ENCODE assay signal across 8 cellular contexts in genomic region chr3:160565442-160566403, GRCh38. TPM values are rescaled to one million over a fixed set of nuclear protein-coding genes. Genes with fewer than 3 reads are reported as not detected.
DNase-seq lines count a peak whose midpoint lies in the region; ATAC-seq, FAIRE-seq and TF ChIP-seq lines count a peak whose summit lies in the region.

Gene KPNA4 (minus strand): TSS chr3:160565571. CDS start chr3:160565282, 289 bp downstream.

- H3K27me3 ChIP-seq in adrenal gland (no peaks in the 10 kb centered on the region), heart left ventricle (no peaks in the 10 kb centered on the region), upper lobe of left lung (no peaks in the 10 kb centered on the region)

- H3K9me3 ChIP-seq in adrenal gland (replicated peaks in 1 of 3) (no peaks in the 10 kb centered on the region), heart left ventricle (no peaks in the 10 kb centered on the region), upper lobe of left lung (no peaks in the 10 kb centered on the region)

- no peak for TF ChIP-seq EP300 in upper lobe of left lung (IDR thresholded peaks at IDR 0.05)

- TF ChIP-seq POLR2A in GM12892 (IDR thresholded peaks at IDR 0.05; ENCODE audit: low read depth, low read length) (peak; percentile 89), adrenal gland (IDR thresholded peaks at IDR 0.05) (peak; percentile 66 to 91), heart left ventricle (IDR thresholded peaks at IDR 0.05) (peak in 1 of 2 donors; percentile 76), upper lobe of left lung (IDR thresholded peaks at IDR 0.05) (peak in 3 of 4 donors; percentile 82 to 85 (median 83))

- intact Hi-C loops in adrenal gland (cut with DNase I) (no loop called here), heart left ventricle (cut with DNase I) (loop anchor here in 6 of 10 donors (1.0 to 10.0 kb wide), 4 partner anchors 166 to 192 kb away; partner anchors contain the start of genes PPM1L (in 5 of the 6), IFT80 (in 2 of the 6) and SMC4 (in 2 of the 6)), posterior cingulate gyrus (cut with DNase I) (loop anchor here (1.0 to 2.0 kb wide), 2 partner anchors 167 to 190 kb away; partner anchors contain the start of genes IFT80 and SMC4)

- peaks cover 22 to 43% of the 10 kb centered on the region in 2 donors for H3K4me1 ChIP-seq in adrenal gland (replicated peaks in 1 of 2)
- peaks cover 6 to 51% (median 42%) of the 10 kb centered on the region in 12 donors for H3K4me1 ChIP-seq in heart left ventricle
- peaks cover 37 to 53% (median 41%) of the 10 kb centered on the region in 4 donors for H3K4me1 ChIP-seq in upper lobe of left lung

- FAIRE-seq in GM12892 (lab: Jason Lieb, UNC): peak; percentile 98

- H3K4me3 ChIP-seq in adrenal gland (peak within 1 kb of the TSS in 3 of 4 donors; percentile 77 to 97 (median 96)), heart left ventricle (peak within 1 kb of the TSS; percentile 69 to 94 (median 85)), upper lobe of left lung (peak within 1 kb of the TSS; percentile 62 to 78 (median 76))

- peak; percentile 90 for DNase-seq in GM12892 (ENCODE audit: insufficient read length)
- peak; percentile 99 for DNase-seq in NCI-H146 (lab: John Stamatoyannopoulos, UW)
- DNase-seq in T-helper 1 cell: peak; percentile 92 to 97 (median 95)
- DNase-seq in adrenal gland: peak; percentile 98 to 99 (median 98)
- DNase-seq in heart left ventricle: peak; percentile 98 to 99 (median 98)
- peak; percentile 95 to 99 (median 96) for DNase-seq in posterior cingulate gyrus
- peak; percentile 97 to 99 for DNase-seq in upper lobe of left lung

- ATAC-seq in HG02852 (IDR thresholded peaks at IDR 0.05; ENCODE audit: unreplicated experiment) (peak; percentile 88), heart left ventricle (peak; percentile 97 to 98 (median 98)), upper lobe of left lung (ENCODE audit: low FRiP score in 2 of 2) (peak; percentile 98 to 99)

- whole genome bisulfite sequencing in adrenal gland, 4 donors: 0 to 1% (median 0%) methylated on average over 46 to 71 of the region's 71 CpGs
- 0 to 1% (median 0%) methylated on average over 53 to 71 of the region's 71 CpGs for WGBS in heart left ventricle, 4 donors
- 0% methylated on average over 29 to 68 of the region's 71 CpGs for WGBS in upper lobe of left lung, 2 donors

- TF ChIP-seq CTCF in adrenal gland (IDR thresholded peaks at IDR 0.05) (no peak), heart left ventricle (IDR thresholded peaks at IDR 0.05) (no peak), upper lobe of left lung (IDR thresholded peaks at IDR 0.05) (no peak)

- H3K27ac ChIP-seq in adrenal gland: peak within 1 kb of the TSS; percentile 93 to 100 (median 98)
- H3K27ac ChIP-seq in heart left ventricle: peak within 1 kb of the TSS; percentile 93 to 99 (median 98)
- H3K27ac ChIP-seq in upper lobe of left lung: peak within 1 kb of the TSS; percentile 97 to 99 (median 98)

- H3K36me3 ChIP-seq in adrenal gland (replicated peaks in 1 of 2) (no peaks in the 10 kb centered on the region), heart left ventricle (peaks cover 0 to 10% (median 0%) of the 10 kb centered on the region in 9 donors), upper lobe of left lung (peaks cover 0 to 4% (median 0%) of the 10 kb centered on the region in 4 donors)

RNA-seq across cellular contexts. Expression of gene KPNA4, which starts in this region (rescaled TPM):
- polyA plus RNA-seq in GM12892 (2012; ENCODE audit: missing spikeins): 18.7 TPM
- total RNA-seq in adrenal gland (10 to 100 TPM; 10.6 to 43.6 (median 22.8) TPM), heart left ventricle (100 to 1,000 TPM in 6 of 9 donors, 10 to 100 TPM in 3; 51.2 to 198 (median 133) TPM), upper lobe of left lung (10 to 100 TPM; 12.6 to 51.7 (median 33.0) TPM)
- polyA plus RNA-seq in adrenal gland (10 to 100 TPM in 1 of 3 donors, 1 to 10 TPM in 2; 6.5 to 38.6 (median 8.1) TPM), heart left ventricle (10 to 100 TPM; 29.1 to 46.2 TPM)

Comparison
In these comparisons a context has a peak if more than half of its experiments do, and no peak if none do; other contexts are left out.
1. Peak in every context shown above with its lines: DNase-seq, ATAC-seq, H3K4me3 ChIP-seq and H3K27ac ChIP-seq.
2. intact Hi-C loops: an anchor here in heart left ventricle (1.0 to 10.0 kb wide) and posterior cingulate gyrus (1.0 to 2.0 kb wide); none called in adrenal gland.